In the genomic region with DNA sequence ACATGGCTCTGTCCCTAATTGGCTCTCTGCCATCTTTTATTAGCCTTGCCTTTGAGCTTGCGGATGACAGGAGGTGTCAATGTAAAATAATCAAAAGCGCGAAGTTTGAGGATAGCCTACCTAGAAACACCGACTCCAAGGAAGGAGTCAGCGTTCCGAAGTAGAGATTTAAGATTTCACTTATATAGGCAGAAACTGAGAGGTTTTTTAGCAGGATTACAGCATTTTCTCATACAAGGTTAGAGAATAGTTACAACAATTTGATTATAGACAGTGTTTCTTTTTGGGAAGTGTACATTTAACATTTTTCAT, we compare ENCODE assay signal across 8 cellular contexts. TPM values are rescaled to one million over a fixed set of nuclear protein-coding genes. Genes with fewer than 3 reads are reported as not detected.
DNase-seq lines count a peak whose midpoint lies in the region; ATAC-seq and TF ChIP-seq lines count a peak whose summit lies in the region.

No MANE protein-coding gene starts in this region.

- DNase-seq in progenitor cell of endocrine pancreas (ENCODE audit: low spot score, unreplicated experiment), result no peak
- DNase-seq in NCI-H1436 treated with DMSO at 0.1 percent for 48 hours (lab: John Stamatoyannopoulos, UW), result no peak
- no peak for DNase-seq in NCI-H82 (lab: John Stamatoyannopoulos, UW)
- no peak for DNase-seq in NCI-H128 (lab: John Stamatoyannopoulos, UW; ENCODE audit: unreplicated experiment)

- H3K4me1 ChIP-seq in ACC112 (ENCODE audit: control insufficient read depth, insufficient read depth, low read length, unreplicated experiment), result peaks cover 25% of the 10 kb centered on the region
- H3K4me1 ChIP-seq in endocrine pancreas (ENCODE audit: control insufficient read depth, insufficient read depth, low read length), result peaks cover 5% of the 10 kb centered on the region

- H3K9me3 Mint-ChIP-seq in progenitor cell of endocrine pancreas (ENCODE audit: low read depth), result peaks cover 17% of the 10 kb centered on the region

- H2AFZ ChIP-seq in ACC112 (ENCODE audit: low read length, unreplicated experiment), result peak overlapping the region; percentile 99

- H3K9me3 ChIP-seq in KOPT-K1 (ENCODE audit: insufficient read depth, low read length, poor library complexity, severe bottlenecking) (no peaks in the 10 kb centered on the region), endocrine pancreas (ENCODE audit: control insufficient read depth, low read length) (no peaks in the 10 kb centered on the region)

- H3K36me3 ChIP-seq in ACC112 (ENCODE audit: insufficient read depth, low read length) (peaks cover 15% of the 10 kb centered on the region), KOPT-K1 (ENCODE audit: insufficient read depth, low read length) (peaks cover 22% of the 10 kb centered on the region), endocrine pancreas (ENCODE audit: control insufficient read depth, insufficient read depth, low read length) (no peaks in the 10 kb centered on the region)

- H3K4me3 ChIP-seq in ACC112 (ENCODE audit: low read depth, low read length) (peak overlapping the region; percentile 90), endocrine pancreas (ENCODE audit: control insufficient read depth, insufficient read depth, low read length) (peak overlapping the region; percentile 76)

- H3K4me1 Mint-ChIP-seq in progenitor cell of endocrine pancreas (ENCODE audit: low read depth), result peaks cover 27% of the 10 kb centered on the region

- no peak overlapping the region for H3K9ac ChIP-seq in endocrine pancreas (ENCODE audit: control insufficient read depth, insufficient read depth, low read length)

- H3K4me3 Mint-ChIP-seq in progenitor cell of endocrine pancreas (ENCODE audit: low read depth), result peak overlapping the region; percentile 91

- ATAC-seq in GM19397 (IDR thresholded peaks at IDR 0.05; ENCODE audit: unreplicated experiment), result peak; percentile 16

- peaks cover 24% of the 10 kb centered on the region for H3K36me3 Mint-ChIP-seq in progenitor cell of endocrine pancreas (ENCODE audit: insufficient read depth)

- no peak overlapping the region for H3K27ac ChIP-seq in ACC112 (ENCODE audit: low read depth, low read length)
- peak overlapping the region; percentile 30 for H3K27ac ChIP-seq in KOPT-K1 (ENCODE audit: low read depth, low read length, poor library complexity, severe bottlenecking)

- H3K27me3 ChIP-seq in ACC112 (ENCODE audit: insufficient read depth, low read length) (no peaks in the 10 kb centered on the region), endocrine pancreas (ENCODE audit: control insufficient read depth, insufficient read depth, low read length) (no peaks in the 10 kb centered on the region)

- H3K27me3 Mint-ChIP-seq in progenitor cell of endocrine pancreas, result no peaks in the 10 kb centered on the region

- peak overlapping the region; percentile 87 for H3K27ac Mint-ChIP-seq in progenitor cell of endocrine pancreas

- peaks cover 38% of the 10 kb centered on the region for H3K79me2 ChIP-seq in ACC112 (ENCODE audit: control insufficient read depth, insufficient read depth, low read length, unreplicated experiment)

- no peak for TF ChIP-seq CTCF in progenitor cell of endocrine pancreas (IDR thresholded peaks at IDR 0.05; ENCODE audit: unreplicated experiment)

RNA-seq across cellular contexts. Expression of gene NFXL1, which starts 0.5 kb away (rescaled TPM):
- 39.3 and 39.6 TPM in 2 replicates for total RNA-seq in progenitor cell of endocrine pancreas
